13 cellular contexts compared by ENCODE assay signal in the genomic region with DNA sequence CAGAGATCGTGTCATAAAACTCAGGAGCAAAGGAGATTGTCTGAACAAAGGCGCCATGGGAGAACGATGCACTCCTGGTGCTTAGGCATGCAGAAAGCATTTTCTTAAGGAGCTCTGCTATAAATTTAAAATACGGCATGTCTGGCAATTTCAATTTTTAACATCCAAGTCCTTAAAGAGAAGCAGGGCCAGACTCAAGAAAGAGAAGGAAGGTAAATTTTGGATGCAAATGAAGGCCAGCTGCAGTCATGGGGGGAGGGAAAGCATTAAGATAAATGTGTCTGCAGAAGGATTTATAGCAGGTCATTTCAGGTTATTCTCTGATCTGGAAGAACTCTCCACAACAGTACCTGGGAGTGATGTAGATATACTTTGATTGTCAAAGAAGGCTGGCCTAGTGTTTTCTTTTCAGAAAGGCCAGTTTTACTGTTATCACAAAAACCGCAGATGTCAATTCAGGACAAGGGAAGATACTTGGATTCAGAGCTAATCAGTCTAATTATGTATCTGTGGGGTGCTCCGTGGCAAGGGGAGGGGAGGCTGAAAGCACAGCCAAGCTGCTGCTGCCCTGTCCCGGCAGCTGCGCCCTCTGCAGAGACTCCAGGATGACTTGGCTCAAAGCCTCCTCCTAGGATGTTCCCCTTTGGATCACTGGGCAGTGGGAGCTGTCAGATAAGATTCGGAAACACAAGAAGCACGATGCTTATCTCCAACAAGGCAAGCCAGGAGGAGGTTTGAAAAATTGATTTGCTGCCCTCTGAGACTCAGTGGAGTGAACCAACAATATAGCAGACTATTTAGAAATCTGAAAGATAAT.
"Had no signal": no experiment of that assay in that cellular context is flagged by ENCODE, and none has a peak within 500 bp of the region (broad histone marks: within the 10 kb centered on the region; RNA-seq: fewer than 3 reads in every experiment).

No MANE protein-coding gene starts in this region.

- H3K4me1 ChIP-seq: esophagus muscularis mucosa, upper lobe of left lung had no signal

- H3K9me3 ChIP-seq: esophagus muscularis mucosa, neutrophil, upper lobe of left lung had no signal

- DNase-seq: activated CD4-positive, alpha-beta T cell treated with anti-CD3 and anti-CD28 coated beads for 36 hours; activated CD8-positive, alpha-beta memory T cell treated with anti-CD3 and anti-CD28 coated beads, Interleukin-2, amount 50 U/mL, for 48 hours; activated CD8-positive, alpha-beta T cell treated with anti-CD3 and anti-CD28 coated beads for 36 hours; activated naive CD8-positive, alpha-beta T cell treated with anti-CD3 and anti-CD28 coated beads, Interleukin-2, amount 10 ng/mL, durations not matched to agents 7 days and 5 days; aorta; left cardiac atrium; mammary epithelial cell; stimulated activated CD4-positive, alpha-beta T cell treated with anti-CD3 and anti-CD28 coated beads, Interleukin-1b, Interleukin-23, amount 100 ng/mL, for 48 hours; stimulated activated naive B cell treated with anti-CD40 and anti-IgM and Interleukin-4, amounts not matched to agents 10 μg/mL and 1 μg/mL and 100 μg/mL, for 72 hours; T1000 had no signal

- H3K27ac ChIP-seq: esophagus muscularis mucosa, neutrophil, upper lobe of left lung had no signal

- H3K36me3 ChIP-seq: esophagus muscularis mucosa, neutrophil, upper lobe of left lung had no signal

- H3K27me3 ChIP-seq: esophagus muscularis mucosa, neutrophil, upper lobe of left lung had no signal

- H3K4me3 ChIP-seq: esophagus muscularis mucosa, upper lobe of left lung had no signal
